ENCODE assay signal across 30 cellular contexts in the genomic region with DNA sequence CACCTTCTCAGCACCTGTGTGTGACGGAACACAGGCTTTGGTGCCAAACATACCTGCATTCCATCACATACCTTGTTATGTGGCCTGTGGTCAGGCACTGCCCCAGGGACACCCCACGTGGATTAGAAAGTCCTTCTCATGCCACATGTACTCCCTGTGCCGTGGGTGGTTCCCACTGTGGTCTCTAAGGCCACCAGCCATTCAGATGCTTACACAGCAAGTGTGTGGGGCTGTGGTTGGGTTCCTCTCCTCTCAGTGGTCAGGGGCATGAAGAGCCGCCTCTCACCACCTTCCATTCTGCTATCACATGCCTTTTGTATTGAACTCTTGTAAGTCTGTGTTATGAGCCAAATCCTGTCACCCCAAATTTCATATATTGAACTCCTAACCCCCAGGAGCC.
"Had no signal": no experiment of that assay in that cellular context is flagged by ENCODE, and none has a peak within 500 bp of the region (broad histone marks: within the 10 kb centered on the region; RNA-seq: fewer than 3 reads in every experiment).

No MANE protein-coding gene starts in this region.

- H3K27me3 Mint-ChIP-seq: activated CD4-positive, alpha-beta memory T cell treated with anti-CD3 and anti-CD28 coated beads, Interleukin-2, amount 10 ng/mL, durations not matched to agents 7 days and 5 days; activated CD4-positive, alpha-beta T cell treated with anti-CD3 and anti-CD28 coated beads for 36 hours; activated CD4-positive, alpha-beta T cell treated with anti-CD3 and anti-CD28 coated beads, Interleukin-2, amount 10 ng/mL, durations not matched to agents 24 days and 14 days; activated naive CD4-positive, alpha-beta T cell treated with anti-CD3 and anti-CD28 coated beads, Interleukin-2, amount 10 ng/mL, durations not matched to agents 7 days and 5 days; activated naive CD8-positive, alpha-beta T cell; activated T-cell treated with anti-CD3 and anti-CD28 coated beads, Interleukin-2, amount 50 U/mL, for 24 hours; dendritic cell treated with granulocyte-macrophage colony-stimulating factor and Interleukin-4, amounts not matched to agents 40 ng/mL and 50 ng/mL, for 4 days; T-helper 17 cell had no signal

- H3K36me3 ChIP-seq: brain microvascular endothelial cell, WERI-Rb-1 had no signal

- H3K27ac Mint-ChIP-seq: activated B cell treated with CpG ODN at 0.5 μM for 24 hours; activated CD4-positive, alpha-beta memory T cell treated with anti-CD3 and anti-CD28 coated beads, Interleukin-2, amount 10 ng/mL, durations not matched to agents 7 days and 5 days; activated CD4-positive, alpha-beta T cell treated with anti-CD3 and anti-CD28 coated beads for 36 hours; activated CD4-positive, alpha-beta T cell treated with anti-CD3 and anti-CD28 coated beads, Interleukin-2, amount 10 ng/mL, durations not matched to agents 24 days and 14 days; activated naive CD4-positive, alpha-beta T cell treated with anti-CD3 and anti-CD28 coated beads, Interleukin-2, amount 10 ng/mL, durations not matched to agents 7 days and 5 days; activated naive CD8-positive, alpha-beta T cell; activated T-cell treated with anti-CD3 and anti-CD28 coated beads, Interleukin-2, amount 50 U/mL, for 24 hours; activated T-cell treated with anti-CD3 and anti-CD28 coated beads, Interleukin-2, amount 50 U/mL, for 72 hours; dendritic cell treated with granulocyte-macrophage colony-stimulating factor and Interleukin-4, amounts not matched to agents 40 ng/mL and 50 ng/mL, for 4 days; endodermal cell; T-helper 17 cell; T-helper 2 cell treated with Interferon-gamma antibody and Interleukin-4, amounts not matched to agents 5 μg/mL and 100 μg/mL, for 36 hours had no signal

- H3K27ac ChIP-seq: brain microvascular endothelial cell, coronary artery, dorsolateral prefrontal cortex, WERI-Rb-1 had no signal

- H3K4me1 Mint-ChIP-seq: activated B cell treated with CpG ODN at 0.5 μM for 24 hours; activated CD4-positive, alpha-beta memory T cell treated with anti-CD3 and anti-CD28 coated beads, Interleukin-2, amount 10 ng/mL, durations not matched to agents 7 days and 5 days; activated CD4-positive, alpha-beta T cell treated with anti-CD3 and anti-CD28 coated beads for 36 hours; activated CD4-positive, alpha-beta T cell treated with anti-CD3 and anti-CD28 coated beads, Interleukin-2, amount 10 ng/mL, durations not matched to agents 24 days and 14 days; activated naive CD4-positive, alpha-beta T cell treated with anti-CD3 and anti-CD28 coated beads, Interleukin-2, amount 10 ng/mL, durations not matched to agents 7 days and 5 days; central memory CD8-positive, alpha-beta T cell; T-helper 17 cell had no signal

- ATAC-seq: activated CD4-positive, alpha-beta T cell treated with anti-CD3 and anti-CD28 coated beads for 36 hours; activated CD4-positive, CD25-positive, alpha-beta regulatory T cell treated with anti-CD3 and anti-CD28 coated beads, Interleukin-2, amount 50 U/mL, for 24 hours; activated T-cell treated with anti-CD3 and anti-CD28 coated beads, Interleukin-2, amount 50 U/mL, for 72 hours; esophagus mucosa; T-helper 17 cell had no signal

- H3K27me3 ChIP-seq: brain microvascular endothelial cell had no signal

- DNase-seq: activated B cell treated with CpG ODN at 0.5 μM for 24 hours; activated CD4-positive, alpha-beta memory T cell treated with anti-CD3 and anti-CD28 coated beads, Interleukin-2, amount 10 ng/mL, durations not matched to agents 7 days and 5 days; activated CD4-positive, alpha-beta T cell treated with anti-CD3 and anti-CD28 coated beads for 36 hours; activated CD4-positive, alpha-beta T cell treated with anti-CD3 and anti-CD28 coated beads, Interleukin-2, amount 10 ng/mL, durations not matched to agents 24 days and 14 days; activated CD8-positive, alpha-beta memory T cell treated with anti-CD3 and anti-CD28 coated beads, Interleukin-2, amount 50 U/mL, for 48 hours; activated gamma-delta T cell; activated naive CD4-positive, alpha-beta T cell; activated naive CD4-positive, alpha-beta T cell treated with anti-CD3 and anti-CD28 coated beads, Interleukin-2, amount 10 ng/mL, durations not matched to agents 7 days and 5 days; activated T-cell treated with anti-CD3 and anti-CD28 coated beads for 4 hours; activated T-cell treated with anti-CD3 and anti-CD28 coated beads, Interleukin-2, amount 50 U/mL, for 24 hours; activated T-cell treated with anti-CD3 and anti-CD28 coated beads, Interleukin-2, amount 50 U/mL, for 72 hours; amniotic stem cell; anterior cingulate cortex; brain microvascular endothelial cell; dorsolateral prefrontal cortex; effector memory CD4-positive, alpha-beta T cell; endodermal cell; foreskin fibroblast; head of caudate nucleus; T-helper 1 cell; T-helper 17 cell; T1000; WERI-Rb-1 had no signal

- H3K4me3 ChIP-seq: coronary artery, dorsolateral prefrontal cortex had no signal

- H3K36me3 Mint-ChIP-seq: activated naive CD4-positive, alpha-beta T cell treated with anti-CD3 and anti-CD28 coated beads, Interleukin-2, amount 10 ng/mL, durations not matched to agents 7 days and 5 days had no signal

- H3K4me3 Mint-ChIP-seq: activated B cell treated with CpG ODN at 0.5 μM for 24 hours; activated CD4-positive, alpha-beta memory T cell treated with anti-CD3 and anti-CD28 coated beads, Interleukin-2, amount 10 ng/mL, durations not matched to agents 7 days and 5 days; activated CD4-positive, alpha-beta T cell treated with anti-CD3 and anti-CD28 coated beads for 36 hours; activated CD4-positive, alpha-beta T cell treated with anti-CD3 and anti-CD28 coated beads, Interleukin-2, amount 10 ng/mL, durations not matched to agents 24 days and 14 days; activated naive CD4-positive, alpha-beta T cell treated with anti-CD3 and anti-CD28 coated beads, Interleukin-2, amount 10 ng/mL, durations not matched to agents 7 days and 5 days; activated naive CD8-positive, alpha-beta T cell; activated T-cell treated with anti-CD3 and anti-CD28 coated beads, Interleukin-2, amount 50 U/mL, for 24 hours; activated T-cell treated with anti-CD3 and anti-CD28 coated beads, Interleukin-2, amount 50 U/mL, for 72 hours; central memory CD8-positive, alpha-beta T cell; dendritic cell treated with granulocyte-macrophage colony-stimulating factor and Interleukin-4, amounts not matched to agents 40 ng/mL and 50 ng/mL, for 4 days; endodermal cell; T-helper 17 cell; T-helper 2 cell treated with Interferon-gamma antibody and Interleukin-4, amounts not matched to agents 5 μg/mL and 100 μg/mL, for 36 hours had no signal

- H3K9me3 Mint-ChIP-seq: activated CD4-positive, alpha-beta T cell treated with anti-CD3 and anti-CD28 coated beads, Interleukin-2, amount 10 ng/mL, durations not matched to agents 24 days and 14 days; activated naive CD4-positive, alpha-beta T cell treated with anti-CD3 and anti-CD28 coated beads, Interleukin-2, amount 10 ng/mL, durations not matched to agents 7 days and 5 days; central memory CD8-positive, alpha-beta T cell; T-helper 2 cell treated with Interferon-gamma antibody and Interleukin-4, amounts not matched to agents 5 μg/mL and 100 μg/mL, for 36 hours had no signal
